ENCODE assay signal across 1 cellular context in the genomic region with DNA sequence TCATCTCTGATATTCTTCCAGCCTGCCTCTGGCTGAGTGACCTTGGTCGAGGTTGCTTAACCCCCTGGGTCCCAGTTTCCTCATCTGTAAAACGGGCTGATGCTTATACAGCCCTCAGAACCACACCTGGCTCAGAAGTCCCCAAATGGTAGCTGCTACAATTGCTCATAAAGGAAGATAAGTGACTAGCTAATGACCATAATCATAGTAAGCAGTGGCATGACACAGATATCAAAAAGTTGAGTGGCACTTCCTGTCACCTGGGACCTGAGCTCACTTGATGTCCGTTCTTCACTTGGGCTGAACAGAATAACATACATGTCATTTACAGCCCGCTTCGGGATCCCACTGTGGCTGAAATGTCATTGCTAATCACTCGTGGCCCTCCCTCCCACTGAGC.
TF ChIP-seq lines count a peak whose summit lies in the region.

No MANE protein-coding gene starts in this region.

TF ChIP-seq in endothelial cell of umbilical vein, 7 proteins besides CTCF, POLR2A, EP300 and RAD21:
- TF ChIP-seq, protein P1, sequence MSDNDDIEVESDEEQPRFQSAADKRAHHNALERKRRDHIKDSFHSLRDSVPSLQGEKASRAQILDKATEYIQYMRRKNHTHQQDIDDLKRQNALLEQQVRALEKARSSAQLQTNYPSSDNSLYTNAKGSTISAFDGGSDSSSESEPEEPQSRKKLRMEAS (IDR thresholded peaks at IDR 0.05; ENCODE audit: insufficient read depth, insufficient read length) = no peak
- TF ChIP-seq EZH2 (IDR thresholded peaks at IDR 0.05; ENCODE audit: borderline replicate concordance, low read depth, low read length, severe bottlenecking) (no peak), GATA2 (IDR thresholded peaks at IDR 0.05; ENCODE audit: insufficient read depth, insufficient read length, low read depth, low read length) (no peak), JUN (IDR thresholded peaks at IDR 0.05; ENCODE audit: borderline replicate concordance, insufficient read depth, insufficient read length, low read depth) (no peak), FOS (IDR thresholded peaks at IDR 0.05; ENCODE audit: borderline replicate concordance, insufficient read depth, low read length) (no peak), POLR2AphosphoS5 (IDR thresholded peaks at IDR 0.05; ENCODE audit: insufficient read depth, low read depth, low read length) (no peak), MYC (IDR thresholded peaks at IDR 0.05; ENCODE audit: low read depth, low read length) (no peak)
